In the genomic region with DNA sequence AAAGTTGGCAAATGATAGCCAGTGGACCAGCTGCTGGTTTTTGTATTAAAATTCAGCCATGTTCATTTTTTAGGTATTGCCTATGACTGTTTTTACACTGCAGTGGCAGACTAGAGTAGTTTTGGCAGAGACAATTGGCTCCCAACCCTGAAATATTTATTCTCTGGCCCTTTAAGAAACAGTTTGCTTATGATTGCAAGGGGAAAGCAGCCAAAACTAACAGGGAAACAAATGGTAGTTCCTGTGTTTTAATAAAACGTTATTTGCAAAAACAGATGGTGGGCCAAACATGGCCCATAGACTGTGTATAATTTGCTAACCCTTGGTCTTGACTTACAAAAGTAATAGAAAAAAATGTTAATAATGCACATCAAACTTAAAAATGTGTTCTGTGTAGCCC, we compare ENCODE assay signal across 18 cellular contexts.
"Had no signal": no experiment of that assay in that cellular context is flagged by ENCODE, and none has a peak within 500 bp of the region (broad histone marks: within the 10 kb centered on the region; RNA-seq: fewer than 3 reads in every experiment).

No MANE protein-coding gene starts in this region.

- H3K27ac ChIP-seq: dorsolateral prefrontal cortex, heart right ventricle, ovary, suprapubic skin, tibial nerve, upper lobe of right lung, vagina had no signal

- H3K36me3 ChIP-seq: heart right ventricle, ovary, suprapubic skin, tibial nerve, upper lobe of right lung, vagina had no signal

- H3K9me3 ChIP-seq: heart right ventricle, ovary, suprapubic skin, tibial nerve, upper lobe of right lung, vagina had no signal

- H3K4me1 ChIP-seq: heart right ventricle, suprapubic skin, tibial nerve, upper lobe of right lung, vagina had no signal

- ATAC-seq: esophagus mucosa; heart right ventricle; left lobe of liver; natural killer cell; right cardiac atrium; stimulated activated naive CD8-positive, alpha-beta T cell treated with anti-CD3 and anti-CD28 coated beads, Interleukin-15, Interleukin-2, amounts not matched to agents 100 U/mL and 50 U/mL, for 24 hours; upper lobe of right lung had no signal

- DNase-seq: dorsolateral prefrontal cortex; effector CD8-positive, alpha-beta T cell; heart right ventricle; hypothalamus; kidney glomerular epithelial cell; natural killer cell; ovary; right cardiac atrium; small intestine; stimulated activated CD4-positive, alpha-beta T cell treated with anti-CD3 and anti-CD28 coated beads, Interleukin-12 subunit alpha, Interleukin-12 subunit beta, amount 100 ng/mL, for 4 hours; stimulated activated CD4-positive, alpha-beta T cell treated with anti-CD3 and anti-CD28 coated beads, Interleukin-2, amount 100 ng/mL, for 48 hours; stimulated activated naive CD8-positive, alpha-beta T cell treated with anti-CD3 and anti-CD28 coated beads, Interleukin-15, Interleukin-2, amounts not matched to agents 100 U/mL and 50 U/mL, for 24 hours; upper lobe of right lung had no signal

- H3K4me3 ChIP-seq: dorsolateral prefrontal cortex, heart right ventricle, ovary, suprapubic skin, tibial nerve, upper lobe of right lung, vagina had no signal

- H3K27me3 ChIP-seq: heart right ventricle, ovary, suprapubic skin, tibial nerve, vagina had no signal
